In genomic region chr2:112095654-112096053, GRCh38 we compare ENCODE assay signal across 1 cellular context.
TF ChIP-seq lines count a peak whose summit lies in the region.

No MANE protein-coding gene starts in this region.

TF ChIP-seq in GM23338, 12 proteins besides CTCF, POLR2A, EP300 and RAD21 (continued from another document):
- no peak for TF ChIP-seq ZNF462 (CRISPR knock-in tag; IDR thresholded peaks at IDR 0.05)
- TF ChIP-seq STAT1 (IDR thresholded peaks at IDR 0.05; ENCODE audit: unreplicated experiment), result no peak
- TF ChIP-seq NANOG (IDR thresholded peaks at IDR 0.05; ENCODE audit: borderline replicate concordance), result no peak
- no peak for TF ChIP-seq EZH2 (IDR thresholded peaks at IDR 0.05; ENCODE audit: low read depth, unreplicated experiment)
- TF ChIP-seq POLR2AphosphoS5 (IDR thresholded peaks at IDR 0.05; ENCODE audit: low read depth), result no peak
